21 cellular contexts compared by ENCODE assay signal in genomic region chr3:10494180-10494579, GRCh38. TPM values are rescaled to one million over a fixed set of nuclear protein-coding genes. Genes with fewer than 3 reads are reported as not detected.
DNase-seq lines count a peak whose midpoint lies in the region; ATAC-seq, FAIRE-seq and TF ChIP-seq lines count a peak whose summit lies in the region.
"Had no signal": no experiment of that assay in that cellular context is flagged by ENCODE, and none has a peak within 500 bp of the region (broad histone marks: within the 10 kb centered on the region; RNA-seq: fewer than 3 reads in every experiment).

No MANE protein-coding gene starts in this region.

- peak overlapping the region; percentile 58; the same call in 1 of the 2 replicates for H3K4me2 ChIP-seq in HCT116 (ENCODE audit: low read length)
- H3K4me2 ChIP-seq in HepG2 (ENCODE audit: low read depth, low read length) = no peak overlapping the region
- no peak overlapping the region for H3K4me2 ChIP-seq in neural progenitor cell
- H3K4me2 ChIP-seq in SK-N-SH = no peak overlapping the region

- ATAC-seq in HCT116 (no peak), HepG2 (no peak), HG03571 (IDR thresholded peaks at IDR 0.05; ENCODE audit: unreplicated experiment) (no peak)
- ATAC-seq: CD8-positive, alpha-beta T cell; GM12878 had no signal

- H3F3A ChIP-seq in neural progenitor cell (ENCODE audit: low read depth) = no peaks in the 10 kb centered on the region
- no peaks in the 10 kb centered on the region for H3F3A ChIP-seq in SK-N-SH (replicated peaks; ENCODE audit: insufficient read depth)

- H3K9me3 Mint-ChIP-seq in neural progenitor cell = no peaks in the 10 kb centered on the region
- H3K9me3 Mint-ChIP-seq: CD8-positive, alpha-beta T cell had no signal

- no peaks in the 10 kb centered on the region for H3K36me3 ChIP-seq in HCT116 (ENCODE audit: control insufficient read depth in 1 of 2, insufficient read depth in 2 of 2, low read length in 2 of 2)
- no peaks in the 10 kb centered on the region for H3K36me3 ChIP-seq in HepG2 (replicated peaks in 1 of 2; ENCODE audit: control insufficient read depth in 1 of 2, insufficient read depth in 2 of 2, low read length in 2 of 2)
- H3K36me3 ChIP-seq in neural progenitor cell = no peaks in the 10 kb centered on the region
- H3K36me3 ChIP-seq in SK-N-SH (replicated peaks in 1 of 2; ENCODE audit: control insufficient read depth in 1 of 2, insufficient read depth in 2 of 2, low read length in 1 of 2) = no peaks in the 10 kb centered on the region

- TF ChIP-seq RAD21 in HCT116 (IDR thresholded peaks at IDR 0.05; ENCODE audit: low read depth) (no peak), HepG2 (CRISPR knock-in tag; IDR thresholded peaks at IDR 0.05) (no peak), SK-N-SH (IDR thresholded peaks at IDR 0.05; ENCODE audit: low read length) (no peak)

- CTCF ChIA-PET in HCT116 (lab: Charles Lee) = no interaction called here
- CTCF ChIA-PET in HepG2 (lab: Yijun Ruan, JAX; ENCODE audit: low intra/inter-chr PET ratio, low total read pairs) = no interaction called here
- CTCF ChIA-PET in SK-N-SH (lab: Yijun Ruan, JAX) = no interaction called here

- no TSS peak for BruUV-seq in HCT116 (replicated peaks; lab: Mats Ljungman, UMichigan)
- no TSS peak for BruUV-seq in HepG2 (replicated peaks; lab: Mats Ljungman, UMichigan)

- peaks cover 9% of the 10 kb centered on the region for H3K27me3 Mint-ChIP-seq in neural progenitor cell (ENCODE audit: insufficient read depth, low read depth)

- H3K4me3 Mint-ChIP-seq in neural progenitor cell = no peak overlapping the region
- H3K4me3 Mint-ChIP-seq: CD4-positive, CD25-positive, alpha-beta regulatory T cell; CD8-positive, alpha-beta T cell had no signal

- H3K27me3 ChIP-seq in HCT116 (ENCODE audit: insufficient read depth, low read length) = 0 out of 2 replicates have a peak, but pooled peaks cover 4% of the 10 kb centered on the region
- no peaks in the 10 kb centered on the region; a peak in 1 of 5 replicates for H3K27me3 ChIP-seq in HepG2 (ENCODE audit: control insufficient read depth in 1 of 2, insufficient read depth in 2 of 2, low read length in 2 of 2)
- no peaks in the 10 kb centered on the region for H3K27me3 ChIP-seq in neural progenitor cell
- H3K27me3 ChIP-seq in SK-N-SH (ENCODE audit: insufficient read depth) = peaks cover 8% of the 10 kb centered on the region; the same call in 1 of the 2 replicates

- H3K4me3 ChIP-seq in HCT116 (replicated peaks in 1 of 2; ENCODE audit: low read depth in 1 of 2, low read length in 2 of 2) (no peak overlapping the region), HepG2 (replicated peaks in 1 of 3; ENCODE audit: insufficient read depth in 1 of 3, low read depth in 2 of 3, low read length in 3 of 3) (no peak overlapping the region), neural progenitor cell (no peak overlapping the region), SK-N-SH (ENCODE audit: low read depth in 2 of 2, low read length in 1 of 2) (no peak overlapping the region)
- H3K4me3 ChIP-seq: GM12878, GM23248 had no signal

- TF ChIP-seq POLR2A in HCT116 (IDR thresholded peaks at IDR 0.05; ENCODE audit: borderline replicate concordance, extremely low read depth, insufficient read depth, insufficient read length) = no peak
- no peak for TF ChIP-seq POLR2A in HepG2 (IDR thresholded peaks at IDR 0.05; ENCODE audit: insufficient read depth in 1 of 2, low read depth in 2 of 2, low read length in 2 of 2)

- H3K27ac ChIP-seq in HCT116 (ENCODE audit: low read depth, low read length) (no peak overlapping the region), HepG2 (ENCODE audit: extremely low read length, insufficient read depth, low read length) (peak overlapping the region; percentile 10), neural progenitor cell (no peak overlapping the region), SK-N-SH (ENCODE audit: low read depth in 2 of 2, low read length in 1 of 2) (no peak overlapping the region)
- H3K27ac ChIP-seq: C4-2B, GM23248 had no signal

- FAIRE-seq in HepG2 (lab: Jason Lieb, UNC) = no peak
- FAIRE-seq: GM12878, GM19239, H1 had no signal

- H3K4me1 ChIP-seq in HCT116 (ENCODE audit: control insufficient read depth in 1 of 2, insufficient read depth in 2 of 2, low read length in 2 of 2) (peaks cover 18 to 24% of the 10 kb centered on the region in 2 experiments; a peak in 3 of 4 replicates), HepG2 (ENCODE audit: insufficient read depth, low read length) (peaks cover 79% of the 10 kb centered on the region), neural progenitor cell (peaks cover 6% of the 10 kb centered on the region), SK-N-SH (ENCODE audit: control insufficient read depth in 1 of 2, insufficient read depth in 2 of 2, low read depth in 1 of 2, low read length in 1 of 2) (peaks cover 0 to 6% of the 10 kb centered on the region in 2 experiments; a peak in 1 of 4 replicates)
- H3K4me1 ChIP-seq: Caco-2 had no signal

- no peaks in the 10 kb centered on the region for H3K79me2 ChIP-seq in HCT116 (ENCODE audit: insufficient read depth, low read length)
- no peaks in the 10 kb centered on the region for H3K79me2 ChIP-seq in HepG2 (ENCODE audit: insufficient read depth, low read length)
- H3K79me2 ChIP-seq in neural progenitor cell (ENCODE audit: low read depth) = no peaks in the 10 kb centered on the region
- no peaks in the 10 kb centered on the region for H3K79me2 ChIP-seq in SK-N-SH (ENCODE audit: insufficient read depth)

- RAD21 ChIA-PET in HCT116 (lab: Charles Lee; ENCODE audit: low non-redundant PET in 1 of 2, low total read pairs in 2 of 2, uncharacterized antibody in 2 of 2, unreplicated experiment in 2 of 2) = no interaction called here

- H4K20me1 ChIP-seq in HCT116 (ENCODE audit: insufficient read depth) (no peaks in the 10 kb centered on the region), HepG2 (ENCODE audit: insufficient read depth, low read length) (no peaks in the 10 kb centered on the region), neural progenitor cell (ENCODE audit: low read depth) (no peaks in the 10 kb centered on the region), SK-N-SH (ENCODE audit: insufficient read depth) (no peaks in the 10 kb centered on the region)

- DNase-seq in HCT116 (ENCODE audit: low read depth, low spot score) (no peak), HepG2 (ENCODE audit: low spot score) (no peak), neural progenitor cell (ENCODE audit: low spot score) (no peak), NCI-H226 (no peak), SK-N-SH (no peak)
- DNase-seq: Caco-2; CD4-positive, CD25-positive, alpha-beta regulatory T cell; CD8-positive, alpha-beta T cell; DMS 273 treated with DMSO at 0.1 percent for 48 hours; DMS79; EL; GDM1; GM23248; H7; HCEC 1CT had no signal

- H3K9ac ChIP-seq in HCT116 (ENCODE audit: low read length) (no peak overlapping the region), HepG2 (ENCODE audit: insufficient read depth, low read depth, low read length) (no peak overlapping the region), neural progenitor cell (no peak overlapping the region), SK-N-SH (no peak overlapping the region)
- H3K9ac ChIP-seq: GM23248 had no signal

- POLR2A ChIA-PET in HCT116 (lab: Charles Lee) (no interaction called here), HepG2 (lab: Yijun Ruan, JAX) (interaction anchor here (0.7 kb wide), 1 partner anchor 10 kb away, joined by 3 read pairs; no protein-coding TSS in a partner anchor), SK-N-SH (lab: Yijun Ruan, JAX) (no interaction called here)

- H3K4me1 Mint-ChIP-seq in neural progenitor cell = peaks cover 19% of the 10 kb centered on the region
- H3K4me1 Mint-ChIP-seq: CD4-positive, CD25-positive, alpha-beta regulatory T cell had no signal

- WGBS in HepG2 (ENCODE audit: low lambda C conversion rate) = 66% methylated on average over 3 of the region's 3 CpGs
- WGBS in SK-N-SH (ENCODE audit: low lambda C conversion rate) = 27% methylated on average over 3 of the region's 3 CpGs

- H3K9me2 ChIP-seq in HCT116 (ENCODE audit: insufficient read depth) (no peaks in the 10 kb centered on the region), SK-N-SH (no peaks in the 10 kb centered on the region)

- H3K36me3 Mint-ChIP-seq in neural progenitor cell = no peaks in the 10 kb centered on the region
- H3K36me3 Mint-ChIP-seq: CD4-positive, CD25-positive, alpha-beta regulatory T cell; CD8-positive, alpha-beta T cell had no signal

- H3K9me3 ChIP-seq in HCT116 (ENCODE audit: control insufficient read depth in 1 of 2, insufficient read depth in 1 of 2, low read depth in 1 of 2, low read length in 2 of 2) (no peaks in the 10 kb centered on the region), HepG2 (ENCODE audit: low read length) (no peaks in the 10 kb centered on the region), neural progenitor cell (ENCODE audit: low read depth) (no peaks in the 10 kb centered on the region), SK-N-SH (no peaks in the 10 kb centered on the region)
- H3K9me3 ChIP-seq: Caco-2 had no signal

- H2AFZ ChIP-seq in HCT116 (ENCODE audit: low read depth, low read length, poor library complexity, severe bottlenecking) (no peak overlapping the region), HepG2 (ENCODE audit: low read length) (no peak overlapping the region), neural progenitor cell (replicated peaks) (no peak overlapping the region), SK-N-SH (ENCODE audit: low read depth) (no peak overlapping the region)
- H2AFZ ChIP-seq: GM23248 had no signal

- TF ChIP-seq EP300 in HepG2 (IDR thresholded peaks at IDR 0.05; ENCODE audit: low read depth in 2 of 2, low read length in 2 of 2) (no peak), HepG2 (CRISPR knock-in tag; IDR thresholded peaks at IDR 0.05; ENCODE audit: borderline replicate concordance) (no peak), SK-N-SH (IDR thresholded peaks at IDR 0.05; ENCODE audit: borderline replicate concordance in 1 of 2, low read depth in 1 of 2, low read length in 1 of 2) (no peak)

- H3K27ac Mint-ChIP-seq in neural progenitor cell = peak overlapping the region; percentile 51
- H3K27ac Mint-ChIP-seq: CD4-positive, CD25-positive, alpha-beta regulatory T cell; CD8-positive, alpha-beta T cell had no signal

- in situ Hi-C loops in HepG2 (cut with HindIII; ENCODE audit: extremely low pct_ligation_motif_present, low pct_unique_long_range_greater_than_20kb) = no loop called here

- intact Hi-C loops in HCT116 (cut with micrococcal nuclease) (no loop called here), HepG2 (cut with micrococcal nuclease; ENCODE audit: unreplicated experiment) (no loop called here)

- TF ChIP-seq CTCF in HCT116 (IDR thresholded peaks at IDR 0.05 in 2 of 3, conservative IDR thresholded peaks at IDR 0.05 in 1 of 3; ENCODE audit: borderline replicate concordance in 1 of 3, insufficient read depth in 1 of 3, low read depth in 2 of 3, low read length in 2 of 3) = no peak
- TF ChIP-seq CTCF in HepG2 (CRISPR knock-in tag; IDR thresholded peaks at IDR 0.05) = no peak
- no peak for TF ChIP-seq CTCF in neural progenitor cell (IDR thresholded peaks at IDR 0.05)
- no peak for TF ChIP-seq CTCF in SK-N-SH (IDR thresholded peaks at IDR 0.05)

RNA-seq across cellular contexts. Expression of gene ATP2B2, which starts 11.2 kb away (rescaled TPM):
- total RNA-seq in HCT116 (2021; ENCODE audit: unreplicated experiment) (not detected), HepG2 (2016; rRNA removed; fragmentation: Illumina TruSeq; extraction: Trizol) (1.1 and 1.5 TPM in 2 replicates), neural progenitor cell (ENCODE audit: low replicate concordance) (0.03 TPM in 1 of 2 replicates, not detected in the other)
- polyA plus RNA-seq in HCT116 (2012) = 0.01 TPM in 2 replicates
- total RNA-seq in HepG2 (2016; cell fraction: cytosol; rRNA removed; fragmentation: Illumina TruSeq; extraction: Trizol; ENCODE audit: low read depth) = 0.30 and 0.35 TPM in 2 replicates
- 0.62 and 1.7 TPM in 2 replicates for total RNA-seq in HepG2 (2016; cell fraction: insoluble cytoplasmic fraction; rRNA removed; fragmentation: Illumina TruSeq; extraction: Trizol)
- 1.3 and 1.6 TPM in 2 replicates for total RNA-seq in HepG2 (2016; cell fraction: membrane; rRNA removed; fragmentation: Illumina TruSeq; extraction: Trizol)
- 2.9 and 3.0 TPM in 2 replicates for total RNA-seq in HepG2 (2016; cell fraction: nucleus; rRNA removed; fragmentation: Illumina TruSeq; extraction: Trizol)
- polyA plus RNA-seq in HepG2 (2011; rRNA removed) (2.3 and 4.0 TPM in 2 replicates), SK-N-SH (2012; rRNA removed) (0.05 and 0.15 TPM in 2 replicates)
- polyA plus RNA-seq in HepG2 (2011; cell fraction: cytosol; rRNA removed) = 1.5 and 2.5 TPM in 2 replicates
- polyA plus RNA-seq in HepG2 (2011; cell fraction: nucleus; rRNA removed) = 8.9 and 11.7 TPM in 2 replicates
- polyA plus RNA-seq in HepG2 (2012) = 5.0 and 8.8 TPM in 2 replicates
- polyA plus RNA-seq in HepG2 (2016; cell fraction: cytosol; fragmentation: Illumina TruSeq; extraction: Trizol; ENCODE audit: low read depth) = 0.29 and 0.54 TPM in 2 replicates
- polyA plus RNA-seq in HepG2 (2016; cell fraction: insoluble cytoplasmic fraction; fragmentation: Illumina TruSeq; extraction: Trizol; ENCODE audit: low read depth) = 0.86 and 1.1 TPM in 2 replicates
- 0.66 and 0.84 TPM in 2 replicates for polyA plus RNA-seq in HepG2 (2016; cell fraction: membrane; fragmentation: Illumina TruSeq; extraction: Trizol; ENCODE audit: low read depth)
- polyA plus RNA-seq in HepG2 (2016; cell fraction: nucleus; fragmentation: Illumina TruSeq; extraction: Trizol; ENCODE audit: insufficient read depth, low read depth) = 2.6 and 4.2 TPM in 2 replicates
- polyA minus RNA-seq in HepG2 (2011; rRNA and poly(A)+ RNA removed; ENCODE audit: low replicate concordance) = 5.2 TPM in 1 of 2 replicates, not detected in the other
- polyA minus RNA-seq in HepG2 (2011; cell fraction: cytosol; rRNA and poly(A)+ RNA removed) = 1.8 and 4.1 TPM in 2 replicates
- polyA minus RNA-seq in HepG2 (2011; cell fraction: nucleus; rRNA and poly(A)+ RNA removed) = 9.0 and 11.7 TPM in 2 replicates
- 0.05 and 0.10 TPM in 2 replicates for polyA plus RNA-seq in SK-N-SH (2012; cell fraction: cytosol; rRNA removed)
- polyA plus RNA-seq in SK-N-SH (2012; cell fraction: nucleus; rRNA removed) = 0.04 and 0.11 TPM in 2 replicates
- total RNA-seq: Caco-2; CD4-positive, CD25-positive, alpha-beta regulatory T cell; CD8-positive, alpha-beta T cell; GM12878; GM23248 had no signal
- polyA plus RNA-seq: BJ, GM23248 had no signal
